Comparison of ENCODE assay signal across 8 cellular contexts in genomic region chr1:226736908-226737818, GRCh38.
DNase-seq lines count a peak whose midpoint lies in the region; ATAC-seq lines count a peak whose summit lies in the region.

No MANE protein-coding gene starts in this region.

- peak; percentile 41 for ATAC-seq in HG02885 (IDR thresholded peaks at IDR 0.05; ENCODE audit: poor library complexity, unreplicated experiment)

- H3K27me3 ChIP-seq in iPS DF 6.9 (ENCODE audit: control insufficient read depth, insufficient read depth, low read length), result peaks cover 3% of the 10 kb centered on the region

- H3K4me3 ChIP-seq in SK-N-MC, result peak overlapping the region; percentile 89
- H3K4me3 ChIP-seq in iPS DF 6.9 (ENCODE audit: low read length), result peak overlapping the region; percentile 35; the same call in 1 of the 2 replicates

- H3K27ac ChIP-seq in SK-N-MC, result no peak overlapping the region
- no peak overlapping the region for H3K27ac ChIP-seq in iPS DF 6.9 (ENCODE audit: low read length)

- H3K9ac ChIP-seq in SK-N-MC (ENCODE audit: insufficient read length), result no peak overlapping the region

- H3K36me3 ChIP-seq in SK-N-MC (ENCODE audit: insufficient read depth, low read length) (no peaks in the 10 kb centered on the region; the same call in 1 of the 2 replicates), iPS DF 6.9 (ENCODE audit: control insufficient read depth, insufficient read depth, low read length) (no peaks in the 10 kb centered on the region)

- no CpG with 5 or more reads among the region's 89 CpGs for whole genome bisulfite sequencing in iPS DF 6.9 (ENCODE audit: insufficient coverage, insufficient read length)

- H3K9me3 ChIP-seq in SK-N-MC (ENCODE audit: low read depth, low read length), result no peaks in the 10 kb centered on the region
- H3K9me3 ChIP-seq in iPS DF 6.9 (ENCODE audit: control insufficient read depth, insufficient read depth, low read length), result no peaks in the 10 kb centered on the region

- peaks cover 6% of the 10 kb centered on the region; the same call in 1 of the 2 replicates for H3K4me1 ChIP-seq in iPS DF 6.9 (ENCODE audit: control insufficient read depth, insufficient read depth, low read length)

- DNase-seq in NCI-H345 (lab: John Stamatoyannopoulos, UW) (peak; percentile 31), NCI-H345 treated with DMSO at 0.1 percent for 48 hours (lab: John Stamatoyannopoulos, UW; ENCODE audit: unreplicated experiment) (no peak), SK-N-MC (ENCODE audit: low read depth, low spot score) (no peak), astrocyte of the hippocampus (ENCODE audit: low read depth, low spot score) (peak; percentile 80), iPS DF 6.9 (ENCODE audit: low read depth, low spot score) (no peak), retina (peak; percentile 84), LoVo (ENCODE audit: low spot score) (no peak)

Comparison
In these comparisons a context has a peak if more than half of its experiments do, and no peak if none do; other contexts are left out.
1. DNase-seq: peak in NCI-H345 (single experiment), astrocyte of the hippocampus (single experiment) and retina (single experiment); none in NCI-H345 treated with DMSO at 0.1 percent for 48 hours (single experiment), SK-N-MC (single experiment), iPS DF 6.9 (single experiment) and LoVo (single experiment).